16 cellular contexts compared by ENCODE assay signal in genomic region chr3:62132027-62132590, GRCh38.
DNase-seq lines count a peak whose midpoint lies in the region; ATAC-seq and TF ChIP-seq lines count a peak whose summit lies in the region.
"Had no signal": no experiment of that assay in that cellular context is flagged by ENCODE, and none has a peak within 500 bp of the region (broad histone marks: within the 10 kb centered on the region; RNA-seq: fewer than 3 reads in every experiment).

No MANE protein-coding gene starts in this region.

- TF ChIP-seq CTCF in fibroblast of the aortic adventitia (IDR thresholded peaks at IDR 0.05; ENCODE audit: insufficient read depth, low read length): no peak
- TF ChIP-seq CTCF in psoas muscle (IDR thresholded peaks at IDR 0.05): no peak
- no peak for TF ChIP-seq CTCF in uterus (IDR thresholded peaks at IDR 0.05)

- no peak overlapping the region for H3K27ac Mint-ChIP-seq in CD8-positive, alpha-beta memory T cell
- H3K27ac Mint-ChIP-seq: CD4-positive, CD25-positive, alpha-beta regulatory T cell had no signal

- no peaks in the 10 kb centered on the region for H3K4me1 Mint-ChIP-seq in CD8-positive, alpha-beta memory T cell
- H3K4me1 Mint-ChIP-seq: CD4-positive, CD25-positive, alpha-beta regulatory T cell had no signal

- peaks cover 52% of the 10 kb centered on the region for H3K4me1 ChIP-seq in psoas muscle
- no peaks in the 10 kb centered on the region for H3K4me1 ChIP-seq in uterus
- no peaks in the 10 kb centered on the region for H3K4me1 ChIP-seq in CD8-positive, alpha-beta memory T cell (ENCODE audit: insufficient read depth, low read length)

- H3K27me3 ChIP-seq in psoas muscle (ENCODE audit: insufficient read depth in 3 of 3, low read length in 2 of 3) (no peaks in the 10 kb centered on the region), uterus (no peaks in the 10 kb centered on the region)
- H3K27me3 ChIP-seq in CD8-positive, alpha-beta memory T cell (ENCODE audit: insufficient read depth, low read length, poor library complexity, severe bottlenecking): no peaks in the 10 kb centered on the region

- no peaks in the 10 kb centered on the region for H3K36me3 Mint-ChIP-seq in CD8-positive, alpha-beta memory T cell
- H3K36me3 Mint-ChIP-seq: CD4-positive, CD25-positive, alpha-beta regulatory T cell had no signal

- H3K9me3 ChIP-seq in psoas muscle (no peaks in the 10 kb centered on the region), uterus (no peaks in the 10 kb centered on the region)
- no peaks in the 10 kb centered on the region for H3K9me3 ChIP-seq in CD8-positive, alpha-beta memory T cell (ENCODE audit: low read length)

- no peak for TF ChIP-seq POLR2A in uterus (IDR thresholded peaks at IDR 0.05)

- H3K4me3 ChIP-seq in fibroblast of the aortic adventitia (ENCODE audit: low read depth, low read length) (no peak overlapping the region), psoas muscle (no peak overlapping the region), uterus (no peak overlapping the region)
- H3K4me3 ChIP-seq in CD8-positive, alpha-beta memory T cell (ENCODE audit: low read length): no peak overlapping the region
- H3K4me3 ChIP-seq: GM12878, PC-9 had no signal

- peaks cover 0 to 3% of the 10 kb centered on the region in 2 donors for H3K36me3 ChIP-seq in psoas muscle (ENCODE audit: insufficient read depth in 1 of 2, low read depth in 1 of 2)
- H3K36me3 ChIP-seq in uterus: no peaks in the 10 kb centered on the region
- H3K36me3 ChIP-seq in CD8-positive, alpha-beta memory T cell (ENCODE audit: insufficient read depth, low read length): no peaks in the 10 kb centered on the region

- intact Hi-C loops in psoas muscle (cut with DNase I) (no loop called here), uterus (cut with DNase I; ENCODE audit: low total_unique reads) (no loop called here)

- H3K27me3 Mint-ChIP-seq in CD8-positive, alpha-beta memory T cell: peaks cover 0 to 5% of the 10 kb centered on the region in 2 donors

- POLR2A ChIA-PET in CD8-positive, alpha-beta memory T cell (lab: Charles Lee): no interaction called here

- H3K27ac ChIP-seq in psoas muscle (peak overlapping the region; percentile 39), uterus (peak overlapping the region; percentile 55 to 79)
- no peak overlapping the region for H3K27ac ChIP-seq in CD8-positive, alpha-beta memory T cell (ENCODE audit: low read depth, low read length)
- H3K27ac ChIP-seq: KMS-11, PC-9 had no signal

- ATAC-seq in psoas muscle: no peak
- no peak for ATAC-seq in HG03565 (IDR thresholded peaks at IDR 0.05; ENCODE audit: unreplicated experiment)

- WGBS in psoas muscle, 3 donors: 64 to 88% (median 75%) methylated on average over 3 of the region's 3 CpGs

- CTCF ChIA-PET in CD8-positive, alpha-beta memory T cell (lab: Charles Lee): no interaction called here

- peak; percentile 6 for DNase-seq in amniotic epithelial cell (ENCODE audit: low read depth)
- peak; percentile 32 for DNase-seq in fibroblast of the aortic adventitia (ENCODE audit: low read depth)
- DNase-seq in psoas muscle: no peak
- no peak for DNase-seq in uterus
- no peak for DNase-seq in DMS153 (lab: John Stamatoyannopoulos, UW)
- no peak for DNase-seq in CD8-positive, alpha-beta memory T cell
- DNase-seq: Calu3, DMS79, NCI-H1092 treated with DMSO at 0.1 percent for 48 hours, NCI-H187, NCI-H748 treated with DMSO at 0.1 percent for 48 hours, PC-9 had no signal

- H3K9me3 Mint-ChIP-seq in CD8-positive, alpha-beta memory T cell: peaks cover 0 to 6% (median 4%) of the 10 kb centered on the region in 5 donors

- H3K4me3 Mint-ChIP-seq in CD8-positive, alpha-beta memory T cell: no peak overlapping the region
- H3K4me3 Mint-ChIP-seq: CD4-positive, CD25-positive, alpha-beta regulatory T cell had no signal

Comparison
In these comparisons a context has a peak if more than half of its experiments do, and no peak if none do; other contexts are left out.
1. DNase-seq: peak in amniotic epithelial cell (single experiment) and fibroblast of the aortic adventitia (single experiment); none in psoas muscle (0 of 2), uterus (0 of 2), DMS153 (single experiment) and CD8-positive, alpha-beta memory T cell (0 of 5).